19 cellular contexts compared by ENCODE assay signal in genomic region chr13:100098445-100099116, GRCh38. TPM values are rescaled to one million over a fixed set of nuclear protein-coding genes. Genes with fewer than 3 reads are reported as not detected.
DNase-seq lines count a peak whose midpoint lies in the region; ATAC-seq and TF ChIP-seq lines count a peak whose summit lies in the region.
"Had no signal": no experiment of that assay in that cellular context is flagged by ENCODE, and none has a peak within 500 bp of the region (broad histone marks: within the 10 kb centered on the region; RNA-seq: fewer than 3 reads in every experiment).

No MANE protein-coding gene starts in this region.

- 85 to 89% (median 87%) methylated on average over 6 of the region's 6 CpGs for WGBS in adrenal gland, 4 donors
- 50 to 87% methylated on average over 1 to 6 of the region's 6 CpGs for WGBS in transverse colon (ENCODE audit: low coverage in 1 of 2), 2 donors
- WGBS in thyroid gland, 2 donors = 96 to 97% methylated on average over 6 of the region's 6 CpGs

- in situ Hi-C loops in transverse colon (cut with MboI; ENCODE audit: low pct_ligation_motif_present in 1 of 4, low pct_unique_long_range_greater_than_20kb in 1 of 4, low sequenced_read_pairs in 3 of 4) = no loop called here

- no peak for TF ChIP-seq EP300 in transverse colon (IDR thresholded peaks at IDR 0.05; ENCODE audit: low read depth)

- H3K27me3 ChIP-seq in adrenal gland (no peaks in the 10 kb centered on the region), transverse colon (no peaks in the 10 kb centered on the region), thyroid gland (no peaks in the 10 kb centered on the region)
- H3K27me3 ChIP-seq: BLaER1 treated with 17β-estradiol and CSF1 and Interleukin-3, amounts not matched to agents 10 nM and 100 nM; gastrocnemius medialis had no signal

- DNase-seq in DMS53 (lab: John Stamatoyannopoulos, UW) (peak; percentile 0), DMS53 treated with DMSO at 0.1 percent for 48 hours (lab: John Stamatoyannopoulos, UW; ENCODE audit: unreplicated experiment) (no peak), adrenal gland (peak in 1 of 7 donors; percentile 7), left lobe of liver (ENCODE audit: low spot score) (no peak), transverse colon (no peak), thyroid gland (no peak), cerebellar nuclear complex (lab: John Stamatoyannopoulos, UW) (no peak), DMS79 treated with DMSO at 0.1 percent for 48 hours (lab: John Stamatoyannopoulos, UW) (no peak)
- DNase-seq: activated CD4-positive, alpha-beta T cell treated with anti-CD3 and anti-CD28 coated beads, Interleukin-2, amount 50 U/mL, for 1 hour; activated naive CD4-positive, alpha-beta T cell treated with Interleukin-2 at 50 U/mL for 16 hours; cortex of kidney; DMS 273 treated with DMSO at 0.1 percent for 48 hours; gastrocnemius medialis; left ventricle myocardium superior; NCI-H1694; NCI-H345; stimulated activated CD4-positive, alpha-beta T cell treated with anti-CD3 and anti-CD28 coated beads, Interleukin-4, amount 100 ng/mL, for 1 hour had no signal

- H3K36me3 ChIP-seq in adrenal gland (replicated peaks in 1 of 2) = no peaks in the 10 kb centered on the region
- H3K36me3 ChIP-seq in transverse colon = no peaks in the 10 kb centered on the region
- H3K36me3 ChIP-seq in thyroid gland = no peaks in the 10 kb centered on the region
- H3K36me3 ChIP-seq: gastrocnemius medialis had no signal

- intact Hi-C loops in adrenal gland (cut with DNase I) = no loop called here
- intact Hi-C loops in transverse colon (cut with DNase I; ENCODE audit: low total_unique reads) = no loop called here
- intact Hi-C loops in thyroid gland (cut with DNase I) = no loop called here

- no peak for TF ChIP-seq CTCF in adrenal gland (IDR thresholded peaks at IDR 0.05)
- TF ChIP-seq CTCF in transverse colon (IDR thresholded peaks at IDR 0.05) = no peak
- no peak for TF ChIP-seq CTCF in thyroid gland (IDR thresholded peaks at IDR 0.05)

- no peak for TF ChIP-seq POLR2A in adrenal gland (IDR thresholded peaks at IDR 0.05)
- no peak for TF ChIP-seq POLR2A in transverse colon (IDR thresholded peaks at IDR 0.05)
- TF ChIP-seq POLR2A in thyroid gland (IDR thresholded peaks at IDR 0.05) = no peak

- peak overlapping the region in 4 of 5 donors; percentile 38 to 77 (median 75) for H3K27ac ChIP-seq in adrenal gland
- H3K27ac ChIP-seq in transverse colon = peak overlapping the region in 3 of 4 donors; percentile 7 to 47 (median 13)
- H3K27ac ChIP-seq in thyroid gland = no peak overlapping the region
- H3K27ac ChIP-seq: BLaER1 treated with 17β-estradiol and CSF1 and Interleukin-3, amounts not matched to agents 10 nM and 100 nM had no signal

- peaks cover 25 to 36% of the 10 kb centered on the region in 2 donors for H3K4me1 ChIP-seq in adrenal gland (replicated peaks in 1 of 2)
- H3K4me1 ChIP-seq in transverse colon = peaks cover 13 to 33% (median 22%) of the 10 kb centered on the region in 4 donors
- peaks cover 27 to 44% of the 10 kb centered on the region in 2 donors for H3K4me1 ChIP-seq in thyroid gland

- H3K4me3 ChIP-seq in adrenal gland = no peak overlapping the region
- no peak overlapping the region for H3K4me3 ChIP-seq in transverse colon
- no peak overlapping the region for H3K4me3 ChIP-seq in thyroid gland (replicated peaks in 1 of 3)
- H3K4me3 ChIP-seq: BLaER1 treated with 17β-estradiol and CSF1 and Interleukin-3, amounts not matched to agents 10 nM and 100 nM; gastrocnemius medialis; skin epidermis had no signal

- ATAC-seq in left lobe of liver = peak; percentile 45
- ATAC-seq: gastrocnemius medialis, left ventricle myocardium superior had no signal

- H3K9me3 ChIP-seq in adrenal gland (replicated peaks in 1 of 3) = no peaks in the 10 kb centered on the region
- no peaks in the 10 kb centered on the region for H3K9me3 ChIP-seq in transverse colon
- no peaks in the 10 kb centered on the region for H3K9me3 ChIP-seq in thyroid gland
- H3K9me3 ChIP-seq: gastrocnemius medialis had no signal

RNA-seq across cellular contexts. Expression of gene PCCA, which starts 9.7 kb away (rescaled TPM):
- 100 to 1,000 TPM in 4 of 8 donors, 10 to 100 TPM in 4; 59.9 to 176 (median 99.6) TPM for total RNA-seq in adrenal gland
- 100 to 1,000 TPM in 1 of 3 donors, 10 to 100 TPM in 2; 27.6 to 158 (median 49.9) TPM for polyA plus RNA-seq in adrenal gland
- 83.5 TPM for total RNA-seq in left lobe of liver
- 10 to 100 TPM; 13.1 to 87.8 (median 74.6) TPM for total RNA-seq in transverse colon
- 10 to 100 TPM; 54.3 to 95.2 (median 67.7) TPM for total RNA-seq in thyroid gland

Comparison
In these comparisons a context has a peak if more than half of its experiments do, and no peak if none do; other contexts are left out.
1. H3K27ac ChIP-seq: peak in adrenal gland (4 of 5) and transverse colon (3 of 4); none in thyroid gland (0 of 3).